8 cellular contexts compared by ENCODE assay signal in genomic region chr12:1533205-1533601, GRCh38.
DNase-seq lines count a peak whose midpoint lies in the region; ATAC-seq and TF ChIP-seq lines count a peak whose summit lies in the region.

No MANE protein-coding gene starts in this region.

- H3K36me3 Mint-ChIP-seq in naive thymus-derived CD8-positive, alpha-beta T cell = peaks cover 0 to 3% (median 0%) of the 10 kb centered on the region in 3 donors

- POLR2A ChIA-PET in naive thymus-derived CD8-positive, alpha-beta T cell (lab: Charles Lee) = interaction anchor here (1.5 to 1.7 kb wide), 2 partner anchors 45 to 69 kb away, joined by 5 to 6 read pairs; no protein-coding TSS in a partner anchor

- peaks cover 46 to 69% (median 58%) of the 10 kb centered on the region in 5 donors for H3K27me3 Mint-ChIP-seq in naive thymus-derived CD8-positive, alpha-beta T cell

- peak; percentile 40 to 51 for DNase-seq in AML-193 (lab: John Stamatoyannopoulos, UW)
- DNase-seq in naive thymus-derived CD8-positive, alpha-beta T cell = peak in 4 of 10 donors; percentile 28 to 47 (median 44)
- DNase-seq in SKM-1 (lab: John Stamatoyannopoulos, UW; ENCODE audit: unreplicated experiment) = no peak
- no peak for DNase-seq in KG1 (lab: John Stamatoyannopoulos, UW)
- no peak for DNase-seq in SHP77 treated with DMSO at 0.1 percent for 48 hours (lab: John Stamatoyannopoulos, UW)

- peak overlapping the region; percentile 82 for H3K4me3 ChIP-seq in WI38 (ENCODE audit: low read depth, low read length)

- peaks cover 0 to 2% (median 0%) of the 10 kb centered on the region in 9 donors for H3K9me3 Mint-ChIP-seq in naive thymus-derived CD8-positive, alpha-beta T cell

- peak overlapping the region; percentile 76 to 91 (median 86) for H3K4me3 Mint-ChIP-seq in naive thymus-derived CD8-positive, alpha-beta T cell

- ATAC-seq in GM18867 (IDR thresholded peaks at IDR 0.05; ENCODE audit: unreplicated experiment) = peak; percentile 12
- peak; percentile 20 for ATAC-seq in HG03159 (IDR thresholded peaks at IDR 0.05; ENCODE audit: unreplicated experiment)
- ATAC-seq in naive thymus-derived CD8-positive, alpha-beta T cell = peak; percentile 46 to 54

- peaks cover 26 to 43% (median 35%) of the 10 kb centered on the region in 4 donors for H3K4me1 Mint-ChIP-seq in naive thymus-derived CD8-positive, alpha-beta T cell

- TF ChIP-seq CTCF in WI38 (IDR thresholded peaks at IDR 0.05; ENCODE audit: low read depth, low read length) = no peak

- peak overlapping the region in 2 of 10 donors; percentile 1 to 15 for H3K27ac Mint-ChIP-seq in naive thymus-derived CD8-positive, alpha-beta T cell

Comparison
In these comparisons a context has a peak if more than half of its experiments do, and no peak if none do; other contexts are left out.
1. DNase-seq: peak in AML-193 (2 of 2); none in SKM-1 (single experiment), KG1 (single experiment) and SHP77 treated with DMSO at 0.1 percent for 48 hours (single experiment).
2. Peak in every context shown above with its lines, with median percentiles within 50 percentile points of each other: ATAC-seq.